1 cellular context compared by ENCODE assay signal in the genomic region with DNA sequence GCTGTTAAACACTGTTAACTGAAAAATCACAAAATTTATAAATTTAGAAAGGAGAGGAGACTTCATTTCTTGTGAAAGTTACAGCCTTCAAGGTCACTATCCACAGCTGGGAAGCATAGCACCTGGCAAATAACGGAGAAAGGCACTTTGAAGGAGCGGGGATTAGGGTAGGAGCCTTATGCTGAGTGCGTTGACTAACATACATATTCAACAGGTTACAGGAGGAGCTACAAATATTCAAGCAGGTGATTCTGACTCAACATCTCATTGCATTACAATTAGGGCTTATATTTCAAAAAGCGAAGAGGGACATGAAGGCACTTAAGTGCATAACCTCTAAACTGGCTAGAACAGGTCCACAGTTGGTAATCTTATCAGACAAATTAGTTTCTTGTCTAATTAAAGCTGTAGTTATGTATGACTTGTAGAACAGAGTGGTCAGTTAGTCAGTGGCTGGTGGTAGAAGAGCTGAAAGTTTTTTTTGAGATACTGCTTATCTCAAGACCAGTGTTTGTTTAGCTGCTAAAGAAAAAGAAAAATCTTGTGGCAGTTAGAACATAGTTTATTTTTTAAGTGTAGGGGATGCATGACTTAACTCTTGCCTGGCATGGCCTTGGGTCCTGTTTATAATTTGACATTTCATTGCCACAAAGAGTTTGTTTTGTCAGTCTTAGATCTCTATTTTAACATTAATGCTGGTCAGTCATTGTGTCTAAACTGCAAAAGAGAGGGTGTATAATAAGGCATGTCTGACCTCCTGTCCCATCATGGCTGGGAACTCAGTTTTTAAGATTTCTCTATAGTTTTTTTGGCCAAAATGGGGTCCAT.
TF ChIP-seq lines count a peak whose summit lies in the region.

No MANE protein-coding gene starts in this region.

TF ChIP-seq in GM23338, 12 proteins besides CTCF, POLR2A, EP300 and RAD21 (continued from another document):
- TF ChIP-seq JUNB (IDR thresholded peaks at IDR 0.05; ENCODE audit: unreplicated experiment): no peak
- TF ChIP-seq ZNF114 (CRISPR knock-in tag; IDR thresholded peaks at IDR 0.05): no peak
TF ChIP-seq in GM23338: peak in this region for 0.
